Comparison of ENCODE assay signal across 9 cellular contexts in genomic region chr19:50252111-50252886, GRCh38. TPM values are rescaled to one million over a fixed set of nuclear protein-coding genes. Genes with fewer than 3 reads are reported as not detected.
DNase-seq lines count a peak whose midpoint lies in the region; ATAC-seq and TF ChIP-seq lines count a peak whose summit lies in the region.
"Had no signal": no experiment of that assay in that cellular context is flagged by ENCODE, and none has a peak within 500 bp of the region (broad histone marks: within the 10 kb centered on the region; RNA-seq: fewer than 3 reads in every experiment).

No MANE protein-coding gene starts in this region.

- in situ Hi-C loops in astrocyte of the spinal cord (cut with HindIII; ENCODE audit: low sequenced_read_pairs): no loop called here

- ATAC-seq in GM21786 (IDR thresholded peaks at IDR 0.05; ENCODE audit: unreplicated experiment) (no peak), GM21423 (IDR thresholded peaks at IDR 0.05; ENCODE audit: unreplicated experiment) (no peak)

- peak; percentile 58 for TF ChIP-seq CTCF in GM10266 (IDR thresholded peaks at IDR 0.05; ENCODE audit: control insufficient read depth, insufficient read depth, low read depth, missing control alignments)
- peak; percentile 53 for TF ChIP-seq CTCF in astrocyte of the spinal cord (IDR thresholded peaks at IDR 0.05; ENCODE audit: low read depth, low read length)

- no peak overlapping the region for H3K4me3 ChIP-seq in astrocyte of the spinal cord (ENCODE audit: low read depth, low read length)
- H3K4me3 ChIP-seq: SJCRH30 had no signal

- peak; percentile 58 for DNase-seq in GM10266 (ENCODE audit: extremely low spot score)
- peak; percentile 27 for DNase-seq in NCI-H748 (lab: John Stamatoyannopoulos, UW; ENCODE audit: unreplicated experiment)
- DNase-seq in astrocyte of the spinal cord (ENCODE audit: low read depth, low spot score): no peak
- DNase-seq in lung microvascular endothelial cell (ENCODE audit: low read depth in 2 of 2): peak; percentile 9 to 51
- DNase-seq in NCI-H1048 (lab: John Stamatoyannopoulos, UW): no peak
- DNase-seq in SKM-1 treated with dmso at 0.1 percent for 144 hours (lab: John Stamatoyannopoulos, UW; ENCODE audit: unreplicated experiment): no peak

RNA-seq across cellular contexts. Expression of gene MYH14, which starts 48.9 kb away (rescaled TPM):
- total RNA-seq in lung microvascular endothelial cell: under 0.01 TPM in 2 replicates

Comparison
In these comparisons a context has a peak if more than half of its experiments do, and no peak if none do; other contexts are left out.
1. DNase-seq: peak in GM10266 (single experiment), NCI-H748 (single experiment) and lung microvascular endothelial cell (2 of 2); none in astrocyte of the spinal cord (single experiment), NCI-H1048 (single experiment) and SKM-1 treated with dmso at 0.1 percent for 144 hours (single experiment).